Comparison of ENCODE assay signal across 9 cellular contexts in genomic region chr9:128899566-128900322, GRCh38. TPM values are rescaled to one million over a fixed set of nuclear protein-coding genes. Genes with fewer than 3 reads are reported as not detected.
DNase-seq lines count a peak whose midpoint lies in the region; ATAC-seq and TF ChIP-seq lines count a peak whose summit lies in the region.
"Had no signal": no experiment of that assay in that cellular context is flagged by ENCODE, and none has a peak within 500 bp of the region (broad histone marks: within the 10 kb centered on the region; RNA-seq: fewer than 3 reads in every experiment).

No MANE protein-coding gene starts in this region.

- no peak for TF ChIP-seq CTCF in GM13976 (IDR thresholded peaks at IDR 0.05; ENCODE audit: borderline replicate concordance, control extremely low read depth, extremely low read depth, insufficient read depth, missing control alignments)
- TF ChIP-seq CTCF in Panc1 (IDR thresholded peaks at IDR 0.05) = no peak
- TF ChIP-seq CTCF in endodermal cell (conservative IDR thresholded peaks at IDR 0.05) = no peak
- TF ChIP-seq CTCF in mesothelial cell of epicardium (IDR thresholded peaks at IDR 0.05; ENCODE audit: unreplicated experiment) = no peak

- DNase-seq in GM13976 (ENCODE audit: low spot score) (peak; percentile 60), Panc1 (ENCODE audit: low read depth, low spot score) (no peak), endodermal cell (no peak), mesothelial cell of epicardium (ENCODE audit: low spot score in 2 of 2, unreplicated experiment in 2 of 2) (no peak), occipital lobe (lab: John Stamatoyannopoulos, UW) (no peak)
- DNase-seq: NCI-H2029 treated with DMSO at 0.1 percent for 48 hours had no signal

- H3K36me3 Mint-ChIP-seq in endodermal cell (ENCODE audit: low read depth) (peaks cover 25% of the 10 kb centered on the region), mesothelial cell of epicardium (peaks cover 6% of the 10 kb centered on the region)

- H3K9me3 ChIP-seq in Panc1 (ENCODE audit: control insufficient read depth, insufficient read depth, low read depth, low read length) (no peaks in the 10 kb centered on the region), endodermal cell (ENCODE audit: control insufficient read depth, low read length) (no peaks in the 10 kb centered on the region)

- ATAC-seq in Panc1 = peak; percentile 59; the same call in 1 of the 2 replicates
- ATAC-seq in GM18517 (IDR thresholded peaks at IDR 0.05; ENCODE audit: unreplicated experiment) = no peak
- ATAC-seq in HG03196 (IDR thresholded peaks at IDR 0.05; ENCODE audit: unreplicated experiment) = no peak

- H3K27me3 ChIP-seq in Panc1 (ENCODE audit: control insufficient read depth, insufficient read depth, low read length) (no peaks in the 10 kb centered on the region), endodermal cell (ENCODE audit: control insufficient read depth, insufficient read depth, low read length, poor library complexity, severe bottlenecking) (no peaks in the 10 kb centered on the region)

- 90 to 92% methylated on average over 5 to 8 of the region's 8 CpGs for WGBS in endodermal cell (ENCODE audit: insufficient coverage in 1 of 2, insufficient read length in 1 of 2), 2 experiments

- H3K9ac ChIP-seq in endodermal cell (ENCODE audit: extremely low read depth, low read length, poor library complexity, severe bottlenecking) = no peak overlapping the region

- H3K4me3 Mint-ChIP-seq in endodermal cell (no peak overlapping the region), mesothelial cell of epicardium (no peak overlapping the region)

- H3K4me1 Mint-ChIP-seq in endodermal cell = no peaks in the 10 kb centered on the region
- no peaks in the 10 kb centered on the region for H3K4me1 Mint-ChIP-seq in mesothelial cell of epicardium

- no peaks in the 10 kb centered on the region for H3K27me3 Mint-ChIP-seq in endodermal cell (ENCODE audit: insufficient read depth)
- H3K27me3 Mint-ChIP-seq in mesothelial cell of epicardium (ENCODE audit: low read depth) = no peaks in the 10 kb centered on the region

- no peaks in the 10 kb centered on the region for H3K4me1 ChIP-seq in Panc1 (ENCODE audit: control insufficient read depth, insufficient read depth, low read length)
- H3K4me1 ChIP-seq in endodermal cell (ENCODE audit: control insufficient read depth, insufficient read depth, low read length) = no peaks in the 10 kb centered on the region

- no peak overlapping the region for H3K27ac ChIP-seq in Panc1 (ENCODE audit: low read length)
- H3K27ac ChIP-seq in endodermal cell (ENCODE audit: low read depth, low read length) = no peak overlapping the region
- peak overlapping the region in 20 of 21 experiments; percentile 39 to 98 (median 82) for H3K27ac ChIP-seq in skin epidermis

- intact Hi-C loops in Panc1 (cut with micrococcal nuclease; ENCODE audit: unreplicated experiment) = no loop called here

- H3K27ac Mint-ChIP-seq in endodermal cell = peak overlapping the region; percentile 1
- H3K27ac Mint-ChIP-seq in mesothelial cell of epicardium = no peak overlapping the region

- POLR2A ChIA-PET in Panc1 (lab: Charles Lee) = no interaction called here

- CTCF ChIA-PET in Panc1 (lab: Charles Lee) = no interaction called here

- no TSS peak for BruUV-seq in Panc1 (replicated peaks; lab: Mats Ljungman, UMichigan)

- H3K4me3 ChIP-seq in Panc1 (ENCODE audit: low read depth in 2 of 2, low read length in 2 of 2) (no peak overlapping the region), endodermal cell (ENCODE audit: low read length) (no peak overlapping the region), skin epidermis (no peak overlapping the region)

- no peaks in the 10 kb centered on the region for H3K9me3 Mint-ChIP-seq in endodermal cell
- no peaks in the 10 kb centered on the region for H3K9me3 Mint-ChIP-seq in mesothelial cell of epicardium

- in situ Hi-C loops in GM13976 (cut with MboI; ENCODE audit: low sequenced_read_pairs, unreplicated experiment) (no loop called here), Panc1 (cut with HindIII; ENCODE audit: low pct_unique_long_range_greater_than_20kb, low sequenced_read_pairs) (no loop called here)

- H3K36me3 ChIP-seq in Panc1 (ENCODE audit: control insufficient read depth, insufficient read depth, low read length) (no peaks in the 10 kb centered on the region), endodermal cell (ENCODE audit: control insufficient read depth, insufficient read depth, low read length) (peaks cover 56% of the 10 kb centered on the region)

RNA-seq across cellular contexts. Expression of gene LRRC8A, which starts 17.8 kb away (rescaled TPM):
- 16.4 TPM for total RNA-seq in Panc1 (2021; ENCODE audit: unreplicated experiment)
- polyA plus RNA-seq in Panc1 (2012; ENCODE audit: insufficient read length) = 18.1 TPM
- total RNA-seq in endodermal cell = 10 to 100 TPM; 54.6 to 58.7 TPM
- polyA plus RNA-seq in endodermal cell (2013, experiment 1 of 2) = 32.7 TPM
- 34.9 TPM for polyA plus RNA-seq in endodermal cell (2013, experiment 2 of 2)
- total RNA-seq in mesothelial cell of epicardium = 33.9 to 35.9 TPM (median 34.6 TPM) in 3 replicates
- total RNA-seq in occipital lobe = 20.4 TPM

RNA-seq across cellular contexts. Expression of gene KYAT1, which starts 18.0 kb away (rescaled TPM):
- total RNA-seq in Panc1 (2021; ENCODE audit: unreplicated experiment) (6.1 TPM), endodermal cell (10 to 100 TPM; 13.6 to 25.3 TPM), mesothelial cell of epicardium (6.6 to 9.2 TPM (median 8.0 TPM) in 3 replicates), occipital lobe (9.0 TPM)
- 7.6 TPM for polyA plus RNA-seq in Panc1 (2012; ENCODE audit: insufficient read length)
- polyA plus RNA-seq in endodermal cell (2013, experiment 1 of 2) = 18.8 TPM
- polyA plus RNA-seq in endodermal cell (2013, experiment 2 of 2) = 16.8 TPM

RNA-seq across cellular contexts. Expression of gene PHYHD1, which starts 21.0 kb away (rescaled TPM):
- total RNA-seq in Panc1 (2021; ENCODE audit: unreplicated experiment) (not detected), endodermal cell (10 to 100 TPM; 15.2 to 18.0 TPM), mesothelial cell of epicardium (22.2 to 25.4 TPM (median 24.3 TPM) in 3 replicates), occipital lobe (1.1 TPM)
- not detected for polyA plus RNA-seq in Panc1 (2012; ENCODE audit: insufficient read length)
- 6.4 TPM for polyA plus RNA-seq in endodermal cell (2013, experiment 1 of 2)
- 4.7 TPM for polyA plus RNA-seq in endodermal cell (2013, experiment 2 of 2)

RNA-seq across cellular contexts. Expression of gene DOLK, which starts 47.7 kb away (rescaled TPM):
- 20.0 TPM for total RNA-seq in Panc1 (2021; ENCODE audit: unreplicated experiment)
- 20.1 TPM for polyA plus RNA-seq in Panc1 (2012; ENCODE audit: insufficient read length)
- total RNA-seq in endodermal cell = 10 to 100 TPM; 18.0 to 19.8 TPM
- polyA plus RNA-seq in endodermal cell (2013, experiment 1 of 2) = 14.3 TPM
- 13.4 TPM for polyA plus RNA-seq in endodermal cell (2013, experiment 2 of 2)
- 16.7 to 17.0 TPM (median 16.9 TPM) in 3 replicates for total RNA-seq in mesothelial cell of epicardium
- total RNA-seq in occipital lobe = 14.7 TPM

RNA-seq across cellular contexts. Expression of gene NUP188, which starts 47.8 kb away (rescaled TPM):
- 69.9 TPM for total RNA-seq in Panc1 (2021; ENCODE audit: unreplicated experiment)
- 42.6 TPM for polyA plus RNA-seq in Panc1 (2012; ENCODE audit: insufficient read length)
- total RNA-seq in endodermal cell = 10 to 100 TPM; 89.8 to 94.8 TPM
- 59.2 TPM for polyA plus RNA-seq in endodermal cell (2013, experiment 1 of 2)
- polyA plus RNA-seq in endodermal cell (2013, experiment 2 of 2) = 49.7 TPM
- total RNA-seq in mesothelial cell of epicardium = 49.5 to 56.6 TPM (median 51.7 TPM) in 3 replicates
- total RNA-seq in occipital lobe = 17.8 TPM

Comparison
In these comparisons a context has a peak if more than half of its experiments do, and no peak if none do; other contexts are left out.
1. H3K27ac ChIP-seq: peak in skin epidermis (20 of 21); none in Panc1 (single experiment) and endodermal cell (single experiment).